ENCODE assay signal across 14 cellular contexts in the genomic region with DNA sequence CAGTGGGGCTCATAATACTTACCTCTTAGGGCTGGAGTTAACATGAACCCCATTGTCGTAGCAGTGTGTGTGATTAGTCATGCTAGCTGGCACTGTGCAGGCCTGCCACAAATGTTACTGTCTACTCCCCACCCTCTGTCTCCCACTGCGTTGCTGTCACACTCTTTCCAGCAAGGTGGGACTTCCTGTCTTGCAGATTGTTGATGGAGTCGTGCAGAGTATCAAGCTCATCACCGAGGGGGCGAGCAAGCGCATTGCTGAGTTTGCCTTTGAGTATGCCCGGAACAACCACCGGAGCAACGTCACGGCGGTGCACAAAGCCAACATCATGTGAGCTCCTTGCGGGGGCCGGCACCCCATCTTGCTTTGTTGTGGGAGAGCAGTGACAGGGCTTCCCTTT. TPM values are rescaled to one million over a fixed set of nuclear protein-coding genes. Genes with fewer than 3 reads are reported as not detected.
DNase-seq lines count a peak whose midpoint lies in the region; ATAC-seq lines count a peak whose summit lies in the region.
"Had no signal": no experiment of that assay in that cellular context is flagged by ENCODE, and none has a peak within 500 bp of the region (broad histone marks: within the 10 kb centered on the region; RNA-seq: fewer than 3 reads in every experiment).

No MANE protein-coding gene starts in this region.

- intact Hi-C loops in naive thymus-derived CD4-positive, alpha-beta T cell (cut with micrococcal nuclease) = no loop called here

- peaks cover 0 to under 1% of the 10 kb centered on the region in 2 donors for H3K4me1 ChIP-seq in naive thymus-derived CD4-positive, alpha-beta T cell (ENCODE audit: control insufficient read depth in 2 of 2, insufficient read depth in 2 of 2, low read length in 2 of 2)
- peaks cover 5% of the 10 kb centered on the region for H3K4me1 ChIP-seq in HAP-1
- H3K4me1 ChIP-seq: A549, Peyer's patch, tibial nerve had no signal

- H3K27me3 ChIP-seq in naive thymus-derived CD4-positive, alpha-beta T cell (ENCODE audit: control insufficient read depth in 2 of 2, insufficient read depth in 2 of 2, low read length in 2 of 2) = no peaks in the 10 kb centered on the region
- H3K27me3 ChIP-seq in HAP-1 (ENCODE audit: low read depth) = no peaks in the 10 kb centered on the region
- H3K27me3 ChIP-seq: Peyer's patch, tibial nerve had no signal

- no peaks in the 10 kb centered on the region for H3K9me3 ChIP-seq in naive thymus-derived CD4-positive, alpha-beta T cell (ENCODE audit: control insufficient read depth in 2 of 3, low read length in 3 of 3)
- no peaks in the 10 kb centered on the region for H3K9me3 ChIP-seq in HAP-1
- H3K9me3 ChIP-seq: A549, Peyer's patch, tibial nerve had no signal

- H3K9me3 Mint-ChIP-seq in naive thymus-derived CD4-positive, alpha-beta T cell = peaks cover 0 to 1% (median 0%) of the 10 kb centered on the region in 11 donors

- POLR2A ChIA-PET in naive thymus-derived CD4-positive, alpha-beta T cell (lab: Charles Lee) = interaction anchor here (0.6 to 2.2 kb wide), 4 partner anchors 10 to 64 kb away, joined by 3 to 12 read pairs (median 4); a partner anchor contains a TSS

- H3K27ac ChIP-seq in naive thymus-derived CD4-positive, alpha-beta T cell (ENCODE audit: low read depth, low read length) = no peak overlapping the region
- H3K27ac ChIP-seq: A549, Peyer's patch, tibial nerve had no signal

- in situ Hi-C loops in HAP-1 (cut with MboI; ENCODE audit: low sequenced_read_pairs) = no loop called here

- no peak overlapping the region for H3K4me3 ChIP-seq in naive thymus-derived CD4-positive, alpha-beta T cell (ENCODE audit: low read length)
- no peak overlapping the region for H3K4me3 ChIP-seq in HAP-1
- H3K4me3 ChIP-seq: A549, Peyer's patch, tibial nerve had no signal

- peaks cover 0 to 16% (median 3%) of the 10 kb centered on the region in 7 donors for H3K4me1 Mint-ChIP-seq in naive thymus-derived CD4-positive, alpha-beta T cell

- H3K4me3 Mint-ChIP-seq in naive thymus-derived CD4-positive, alpha-beta T cell = peak overlapping the region in 7 of 10 donors; percentile 10 to 62 (median 50)

- H3K36me3 ChIP-seq in naive thymus-derived CD4-positive, alpha-beta T cell (ENCODE audit: control insufficient read depth in 2 of 3, insufficient read depth in 3 of 3, low read length in 3 of 3) = peaks cover 6 to 63% (median 20%) of the 10 kb centered on the region in 3 experiments
- peaks cover 81% of the 10 kb centered on the region for H3K36me3 ChIP-seq in HAP-1 (replicated peaks)

- CTCF ChIA-PET in naive thymus-derived CD4-positive, alpha-beta T cell (lab: Charles Lee) = interaction anchor here (1.0 to 1.1 kb wide), 2 partner anchors 30 to 50 kb away, joined by 3 to 4 read pairs; no protein-coding TSS in a partner anchor

- no peaks in the 10 kb centered on the region for H3K27me3 Mint-ChIP-seq in naive thymus-derived CD4-positive, alpha-beta T cell

- peaks cover 12 to 48% (median 34%) of the 10 kb centered on the region in 5 donors for H3K36me3 Mint-ChIP-seq in naive thymus-derived CD4-positive, alpha-beta T cell

- peak overlapping the region in 8 of 9 donors; percentile 52 to 94 (median 86) for H3K27ac Mint-ChIP-seq in naive thymus-derived CD4-positive, alpha-beta T cell

- ATAC-seq in naive thymus-derived CD4-positive, alpha-beta T cell = peak; percentile 64
- ATAC-seq in GM21381 (IDR thresholded peaks at IDR 0.05; ENCODE audit: unreplicated experiment) = no peak
- ATAC-seq: A549, HepG2 had no signal

- DNase-seq in activated gamma-delta T cell treated with Interleukin-2 at 50 U/mL for 16 hours (peak; percentile 14), activated gamma-delta T cell (lab: John Stamatoyannopoulos, UW) (no peak), ureter (ENCODE audit: low spot score) (peak; percentile 32), NCI-H345 treated with DMSO at 0.1 percent for 48 hours (lab: John Stamatoyannopoulos, UW; ENCODE audit: unreplicated experiment) (no peak), HAP-1 (ENCODE audit: low spot score in 2 of 2) (no peak)
- DNase-seq in activated naive CD4-positive, alpha-beta T cell treated with anti-CD3 and anti-CD28 coated beads, Interleukin-2, amount 50 U/mL, for 16 hours = peak; percentile 49
- DNase-seq in naive thymus-derived CD4-positive, alpha-beta T cell = peak in 7 of 9 donors; percentile 33 to 78 (median 51)
- DNase-seq: NCI-H510A, right cardiac atrium had no signal

RNA-seq across cellular contexts. Expression of a gene that starts 12.9 kb away (rescaled TPM):
- 100 to 1,000 TPM in 1 of 5 experiments, 10 to 100 TPM in 4; 44.4 to 105 (median 61.1) TPM for total RNA-seq in naive thymus-derived CD4-positive, alpha-beta T cell
- 10 to 100 TPM; 40.5 to 46.7 TPM for polyA plus RNA-seq in naive thymus-derived CD4-positive, alpha-beta T cell
- total RNA-seq in ureter = 85.7 TPM

RNA-seq across cellular contexts. Expression of a gene that starts 30.8 kb away (rescaled TPM):
- total RNA-seq in naive thymus-derived CD4-positive, alpha-beta T cell = 1 to 10 TPM; 1.0 to 2.0 (median 1.7) TPM
- polyA plus RNA-seq in naive thymus-derived CD4-positive, alpha-beta T cell = 1 to 10 TPM; 1.8 to 2.1 TPM
- 15.9 TPM for total RNA-seq in ureter

Comparison
In these comparisons a context has a peak if more than half of its experiments do, and no peak if none do; other contexts are left out.
1. DNase-seq: peak in activated gamma-delta T cell treated with Interleukin-2 at 50 U/mL for 16 hours (single experiment), activated naive CD4-positive, alpha-beta T cell treated with anti-CD3 and anti-CD28 coated beads, Interleukin-2, amount 50 U/mL, for 16 hours (single experiment), naive thymus-derived CD4-positive, alpha-beta T cell (7 of 9) and ureter (single experiment); none in activated gamma-delta T cell (single experiment), NCI-H345 treated with DMSO at 0.1 percent for 48 hours (single experiment) and HAP-1 (0 of 2).